In genomic region chr3:127693336-127693843, GRCh38 we compare ENCODE assay signal across 15 cellular contexts. TPM values are rescaled to one million over a fixed set of nuclear protein-coding genes. Genes with fewer than 3 reads are reported as not detected.
DNase-seq lines count a peak whose midpoint lies in the region; ATAC-seq and TF ChIP-seq lines count a peak whose summit lies in the region.
"Had no signal": no experiment of that assay in that cellular context is flagged by ENCODE, and none has a peak within 500 bp of the region (broad histone marks: within the 10 kb centered on the region; RNA-seq: fewer than 3 reads in every experiment).

No MANE protein-coding gene starts in this region.

- no peak overlapping the region for H3K23ac ChIP-seq in mesenchymal stem cell (ENCODE audit: low read length in 2 of 2)

- WGBS in mesenchymal stem cell: 95% methylated on average over 7 of the region's 7 CpGs
- 94 to 95% methylated on average over 7 of the region's 7 CpGs for WGBS in sigmoid colon, 2 donors

- no peak overlapping the region for H2AFZ ChIP-seq in mesenchymal stem cell (ENCODE audit: low read depth, low read length)

- no peaks in the 10 kb centered on the region for H3K9me3 Mint-ChIP-seq in chondrocyte (ENCODE audit: low read depth)

- no peak overlapping the region for H3K4me3 ChIP-seq in mesenchymal stem cell (ENCODE audit: insufficient read depth in 1 of 2, low read depth in 1 of 2, low read length in 2 of 2)
- no peak overlapping the region for H3K4me3 ChIP-seq in upper lobe of right lung
- H3K4me3 ChIP-seq in sigmoid colon: no peak overlapping the region
- H3K4me3 ChIP-seq: K562 had no signal

- H3K4me1 ChIP-seq in mesenchymal stem cell (ENCODE audit: control insufficient read depth, insufficient read depth, low read depth, low read length) (peaks cover 69% of the 10 kb centered on the region), upper lobe of right lung (peaks cover 41% of the 10 kb centered on the region), sigmoid colon (peaks cover 0 to 56% (median 52%) of the 10 kb centered on the region in 4 donors)

- no peak overlapping the region for H3K4me2 ChIP-seq in mesenchymal stem cell (ENCODE audit: low read length, poor library complexity, severe bottlenecking)

- H2BK120ac ChIP-seq in mesenchymal stem cell (ENCODE audit: low read depth, low read length): no peak overlapping the region

- H3K27me3 Mint-ChIP-seq in chondrocyte (ENCODE audit: low read depth): no peaks in the 10 kb centered on the region

- H3K27ac ChIP-seq in mesenchymal stem cell (ENCODE audit: low read length, poor library complexity, severe bottlenecking): no peak overlapping the region
- no peak overlapping the region for H3K27ac ChIP-seq in upper lobe of right lung
- peak overlapping the region in 1 of 4 donors; percentile 32 for H3K27ac ChIP-seq in sigmoid colon

- intact Hi-C loops in cardiac septum (cut with DNase I): loop anchor here (5.0 kb wide), 2 partner anchors 41 to 279 kb away; no protein-coding TSS in a partner anchor
- intact Hi-C loops in Right ventricle myocardium inferior (cut with DNase I): no loop called here
- intact Hi-C loops in upper lobe of right lung (cut with DNase I): no loop called here
- intact Hi-C loops in sigmoid colon (cut with DNase I): no loop called here

- peaks cover 19% of the 10 kb centered on the region for H3K79me1 ChIP-seq in mesenchymal stem cell (replicated peaks; ENCODE audit: low read length, poor library complexity, severe bottlenecking)

- H3K36me3 Mint-ChIP-seq in chondrocyte (ENCODE audit: low read depth): peaks cover 4% of the 10 kb centered on the region
- H3K36me3 Mint-ChIP-seq: CD4-positive, CD25-positive, alpha-beta regulatory T cell had no signal

- H3K4me1 Mint-ChIP-seq in chondrocyte (ENCODE audit: low read depth): peaks cover 32% of the 10 kb centered on the region

- TF ChIP-seq CTCF in chondrocyte (IDR thresholded peaks at IDR 0.05) (no peak), upper lobe of right lung (IDR thresholded peaks at IDR 0.05) (no peak), sigmoid colon (IDR thresholded peaks at IDR 0.05) (no peak)

- DNase-seq in cardiac septum (ENCODE audit: low spot score) (peak; percentile 15), Right ventricle myocardium inferior (ENCODE audit: missing footprints) (no peak), chondrocyte (ENCODE audit: low spot score) (peak; percentile 53), mesenchymal stem cell (no peak), upper lobe of right lung (peak; percentile 30), SW 1271 (lab: John Stamatoyannopoulos, UW) (no peak), sigmoid colon (no peak)
- no peak for DNase-seq in stimulated activated CD4-positive, alpha-beta T cell treated with anti-CD3 and anti-CD28 coated beads, Interleukin-1b, Interleukin-23, amount 100 ng/mL, for 48 hours
- DNase-seq: CD4-positive, CD25-positive, alpha-beta regulatory T cell; DMS53; NCI-H1092; NCI-H226; SHP77 treated with DMSO at 0.1 percent for 48 hours had no signal

- H3K36me3 ChIP-seq in mesenchymal stem cell (ENCODE audit: control insufficient read depth in 1 of 2, insufficient read depth in 2 of 2, low read depth in 1 of 2, low read length in 2 of 2) (peaks cover 41 to 49% of the 10 kb centered on the region in 2 experiments), upper lobe of right lung (peaks cover 24% of the 10 kb centered on the region), sigmoid colon (peaks cover 0 to 18% (median 3%) of the 10 kb centered on the region in 4 donors)

- H2BK5ac ChIP-seq in mesenchymal stem cell (ENCODE audit: low read depth, low read length, poor library complexity, severe bottlenecking): no peak overlapping the region

- H3K9ac ChIP-seq in mesenchymal stem cell (ENCODE audit: low read length): no peak overlapping the region

- no peak overlapping the region for H3K4ac ChIP-seq in mesenchymal stem cell (ENCODE audit: low read depth in 1 of 2, low read length in 2 of 2)

- H3K4me3 Mint-ChIP-seq in chondrocyte (ENCODE audit: unreplicated experiment): no peak overlapping the region
- H3K4me3 Mint-ChIP-seq: CD4-positive, CD25-positive, alpha-beta regulatory T cell had no signal

- no peak for TF ChIP-seq POLR2A in sigmoid colon (IDR thresholded peaks at IDR 0.05)

- no peak overlapping the region for H4K8ac ChIP-seq in mesenchymal stem cell (ENCODE audit: low read length)

- H3K27ac Mint-ChIP-seq in chondrocyte (ENCODE audit: unreplicated experiment): no peak overlapping the region
- H3K27ac Mint-ChIP-seq: CD4-positive, CD25-positive, alpha-beta regulatory T cell had no signal

- H3K18ac ChIP-seq in mesenchymal stem cell (ENCODE audit: low read depth in 1 of 2, low read length in 2 of 2): no peak overlapping the region

- H3K14ac ChIP-seq in mesenchymal stem cell (ENCODE audit: low read length in 2 of 2): no peak overlapping the region

- H3K27me3 ChIP-seq in mesenchymal stem cell (ENCODE audit: control insufficient read depth in 1 of 2, insufficient read depth in 1 of 2, low read length in 2 of 2) (no peaks in the 10 kb centered on the region), upper lobe of right lung (no peaks in the 10 kb centered on the region), sigmoid colon (no peaks in the 10 kb centered on the region)

- H4K91ac ChIP-seq in mesenchymal stem cell (ENCODE audit: low read length): no peak overlapping the region

- H2AK5ac ChIP-seq in mesenchymal stem cell (ENCODE audit: low read length, severe bottlenecking): peak overlapping the region; percentile 1

- no peak overlapping the region for H2BK12ac ChIP-seq in mesenchymal stem cell (ENCODE audit: low read length in 2 of 2)

- TF ChIP-seq EP300 in sigmoid colon (IDR thresholded peaks at IDR 0.05): no peak

- H3K9me3 ChIP-seq in mesenchymal stem cell (ENCODE audit: control insufficient read depth, low read length): no peaks in the 10 kb centered on the region
- no peaks in the 10 kb centered on the region for H3K9me3 ChIP-seq in upper lobe of right lung
- no peaks in the 10 kb centered on the region for H3K9me3 ChIP-seq in sigmoid colon

- H2BK15ac ChIP-seq in mesenchymal stem cell (ENCODE audit: low read depth, poor library complexity, severe bottlenecking): no peak overlapping the region

- ATAC-seq in Right ventricle myocardium inferior: no peak
- ATAC-seq in upper lobe of right lung: no peak
- ATAC-seq: HCT116, K562 had no signal

RNA-seq across cellular contexts. Expression of gene ABTB1, which starts 20.6 kb away (rescaled TPM):
- total RNA-seq in cardiac septum: 25.5 TPM
- total RNA-seq in Right ventricle myocardium inferior: 31.7 TPM
- 18.1 to 27.2 TPM (median 26.7 TPM) in 3 replicates for total RNA-seq in chondrocyte
- 6.8 TPM for polyA plus RNA-seq in mesenchymal stem cell (2013, experiment 1 of 2)
- polyA plus RNA-seq in mesenchymal stem cell (2013, experiment 2 of 2): 6.6 TPM
- 47.5 TPM for total RNA-seq in upper lobe of right lung
- total RNA-seq in sigmoid colon: 10 to 100 TPM; 33.5 to 75.3 (median 49.1) TPM
- polyA plus RNA-seq in sigmoid colon: 10 to 100 TPM; 18.0 to 36.5 (median 24.6) TPM

Comparison
In these comparisons a context has a peak if more than half of its experiments do, and no peak if none do; other contexts are left out.
1. DNase-seq: peak in cardiac septum (single experiment), chondrocyte (single experiment) and upper lobe of right lung (single experiment); none in Right ventricle myocardium inferior (single experiment), mesenchymal stem cell (single experiment), stimulated activated CD4-positive, alpha-beta T cell treated with anti-CD3 and anti-CD28 coated beads, Interleukin-1b, Interleukin-23, amount 100 ng/mL, for 48 hours (single experiment), SW 1271 (0 of 2) and sigmoid colon (single experiment).